ENCODE assay signal across 1 cellular context in the genomic region with DNA sequence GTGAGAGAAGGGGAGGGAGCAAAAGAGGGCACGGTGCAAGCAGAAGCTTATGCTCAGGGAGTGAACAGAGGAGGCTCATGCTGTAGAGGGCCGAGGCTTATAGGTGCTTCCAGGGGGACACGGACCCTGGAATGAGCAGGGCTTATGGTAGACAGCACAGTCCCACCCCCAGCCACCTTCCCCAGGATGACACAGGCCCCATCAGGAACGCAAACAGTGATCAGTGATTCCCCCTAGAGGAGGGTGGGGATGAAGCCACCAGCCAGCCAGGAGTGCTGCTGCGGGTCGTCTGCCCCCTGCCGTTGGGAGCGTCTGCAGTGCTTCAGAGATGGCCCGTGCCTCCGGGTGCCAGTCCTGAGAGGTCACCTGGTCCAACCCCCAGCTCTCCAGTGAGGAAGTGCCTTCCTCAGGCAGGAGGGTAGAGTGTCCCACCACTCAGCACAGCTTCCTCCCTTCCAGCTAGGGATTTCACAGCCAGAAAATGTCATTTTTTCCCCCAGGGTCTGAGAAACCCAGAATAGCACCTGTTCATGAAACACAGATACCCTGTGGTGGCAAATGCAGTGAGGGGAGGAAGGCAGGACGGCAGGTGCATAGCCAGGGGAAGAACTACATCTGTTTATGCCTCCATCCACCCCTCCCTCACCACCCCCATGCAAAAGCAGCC.
A peak's percentile ranks its signal among the peaks of the same experiment; 100 is the strongest.
TF ChIP-seq lines count a peak whose summit lies in the region.

No MANE protein-coding gene starts in this region.

TF ChIP-seq in HepG2, 621 proteins besides CTCF, POLR2A, EP300 and RAD21 (continued from another document and continues in another):
- TF ChIP-seq, protein P1, sequence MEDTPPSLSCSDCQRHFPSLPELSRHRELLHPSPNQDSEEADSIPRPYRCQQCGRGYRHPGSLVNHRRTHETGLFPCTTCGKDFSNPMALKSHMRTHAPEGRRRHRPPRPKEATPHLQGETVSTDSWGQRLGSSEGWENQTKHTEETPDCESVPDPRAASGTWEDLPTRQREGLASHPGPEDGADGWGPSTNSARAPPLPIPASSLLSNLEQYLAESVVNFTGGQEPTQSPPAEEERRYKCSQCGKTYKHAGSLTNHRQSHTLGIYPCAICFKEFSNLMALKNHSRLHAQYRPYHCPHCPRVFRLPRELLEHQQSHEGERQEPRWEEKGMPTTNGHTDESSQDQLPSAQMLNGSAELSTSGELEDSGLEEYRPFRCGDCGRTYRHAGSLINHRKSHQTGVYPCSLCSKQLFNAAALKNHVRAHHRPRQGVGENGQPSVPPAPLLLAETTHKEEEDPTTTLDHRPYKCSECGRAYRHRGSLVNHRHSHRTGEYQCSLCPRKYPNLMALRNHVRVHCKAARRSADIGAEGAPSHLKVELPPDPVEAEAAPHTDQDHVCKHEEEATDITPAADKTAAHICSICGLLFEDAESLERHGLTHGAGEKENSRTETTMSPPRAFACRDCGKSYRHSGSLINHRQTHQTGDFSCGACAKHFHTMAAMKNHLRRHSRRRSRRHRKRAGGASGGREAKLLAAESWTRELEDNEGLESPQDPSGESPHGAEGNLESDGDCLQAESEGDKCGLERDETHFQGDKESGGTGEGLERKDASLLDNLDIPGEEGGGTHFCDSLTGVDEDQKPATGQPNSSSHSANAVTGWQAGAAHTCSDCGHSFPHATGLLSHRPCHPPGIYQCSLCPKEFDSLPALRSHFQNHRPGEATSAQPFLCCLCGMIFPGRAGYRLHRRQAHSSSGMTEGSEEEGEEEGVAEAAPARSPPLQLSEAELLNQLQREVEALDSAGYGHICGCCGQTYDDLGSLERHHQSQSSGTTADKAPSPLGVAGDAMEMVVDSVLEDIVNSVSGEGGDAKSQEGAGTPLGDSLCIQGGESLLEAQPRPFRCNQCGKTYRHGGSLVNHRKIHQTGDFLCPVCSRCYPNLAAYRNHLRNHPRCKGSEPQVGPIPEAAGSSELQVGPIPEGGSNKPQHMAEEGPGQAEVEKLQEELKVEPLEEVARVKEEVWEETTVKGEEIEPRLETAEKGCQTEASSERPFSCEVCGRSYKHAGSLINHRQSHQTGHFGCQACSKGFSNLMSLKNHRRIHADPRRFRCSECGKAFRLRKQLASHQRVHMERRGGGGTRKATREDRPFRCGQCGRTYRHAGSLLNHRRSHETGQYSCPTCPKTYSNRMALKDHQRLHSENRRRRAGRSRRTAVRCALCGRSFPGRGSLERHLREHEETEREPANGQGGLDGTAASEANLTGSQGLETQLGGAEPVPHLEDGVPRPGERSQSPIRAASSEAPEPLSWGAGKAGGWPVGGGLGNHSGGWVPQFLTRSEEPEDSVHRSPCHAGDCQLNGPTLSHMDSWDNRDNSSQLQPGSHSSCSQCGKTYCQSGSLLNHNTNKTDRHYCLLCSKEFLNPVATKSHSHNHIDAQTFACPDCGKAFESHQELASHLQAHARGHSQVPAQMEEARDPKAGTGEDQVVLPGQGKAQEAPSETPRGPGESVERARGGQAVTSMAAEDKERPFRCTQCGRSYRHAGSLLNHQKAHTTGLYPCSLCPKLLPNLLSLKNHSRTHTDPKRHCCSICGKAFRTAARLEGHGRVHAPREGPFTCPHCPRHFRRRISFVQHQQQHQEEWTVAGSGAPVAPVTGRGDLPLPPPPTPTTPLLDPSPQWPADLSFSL (CRISPR knock-in tag; IDR thresholded peaks at IDR 0.05): no peak
- TF ChIP-seq RBM22 (optimal IDR thresholded peaks at IDR 0.05; ENCODE audit: low read length): no peak
- TF ChIP-seq SNAPC2 (CRISPR knock-in tag; IDR thresholded peaks at IDR 0.05): 0 out of 2 replicates have a peak, but pooled peaks have one; percentile 44
- no peak for TF ChIP-seq SATB2 (CRISPR knock-in tag; IDR thresholded peaks at IDR 0.05)
- no peak for TF ChIP-seq RARG (CRISPR knock-in tag; IDR thresholded peaks at IDR 0.05; ENCODE audit: low read depth)
- TF ChIP-seq ZNF781 (CRISPR knock-in tag; IDR thresholded peaks at IDR 0.05; ENCODE audit: borderline replicate concordance, not compliant biosample characterization): no peak
- TF ChIP-seq NR2C2 (CRISPR knock-in tag; IDR thresholded peaks at IDR 0.05; ENCODE audit: borderline replicate concordance): no peak
- TF ChIP-seq GABPB1 (CRISPR knock-in tag; IDR thresholded peaks at IDR 0.05): peak; percentile 47; the same call in 1 of the 2 replicates
- no peak for TF ChIP-seq ZNF839 (CRISPR knock-in tag; IDR thresholded peaks at IDR 0.05; ENCODE audit: borderline replicate concordance)
- TF ChIP-seq, protein P2, sequence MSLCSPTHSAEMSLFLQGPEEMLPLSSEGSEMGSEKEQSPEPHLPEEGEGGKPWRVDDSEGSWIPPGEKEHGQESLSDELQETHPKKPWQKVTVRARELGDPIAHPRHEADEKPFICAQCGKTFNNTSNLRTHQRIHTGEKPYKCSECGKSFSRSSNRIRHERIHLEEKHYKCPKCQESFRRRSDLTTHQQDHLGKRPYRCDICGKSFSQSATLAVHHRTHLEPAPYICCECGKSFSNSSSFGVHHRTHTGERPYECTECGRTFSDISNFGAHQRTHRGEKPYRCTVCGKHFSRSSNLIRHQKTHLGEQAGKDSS (CRISPR knock-in tag; IDR thresholded peaks at IDR 0.05; ENCODE audit: borderline replicate concordance, low read depth): peak; percentile 49; the same call in 1 of the 2 replicates
- no peak for TF ChIP-seq SRY (CRISPR knock-in tag; IDR thresholded peaks at IDR 0.05)
- TF ChIP-seq, protein P3, sequence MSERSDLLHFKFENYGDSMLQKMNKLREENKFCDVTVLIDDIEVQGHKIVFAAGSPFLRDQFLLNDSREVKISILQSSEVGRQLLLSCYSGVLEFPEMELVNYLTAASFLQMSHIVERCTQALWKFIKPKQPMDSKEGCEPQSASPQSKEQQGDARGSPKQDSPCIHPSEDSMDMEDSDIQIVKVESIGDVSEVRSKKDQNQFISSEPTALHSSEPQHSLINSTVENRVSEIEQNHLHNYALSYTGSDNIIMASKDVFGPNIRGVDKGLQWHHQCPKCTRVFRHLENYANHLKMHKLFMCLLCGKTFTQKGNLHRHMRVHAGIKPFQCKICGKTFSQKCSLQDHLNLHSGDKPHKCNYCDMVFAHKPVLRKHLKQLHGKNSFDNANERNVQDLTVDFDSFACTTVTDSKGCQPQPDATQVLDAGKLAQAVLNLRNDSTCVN (CRISPR knock-in tag; IDR thresholded peaks at IDR 0.05; ENCODE audit: borderline replicate concordance): peak; percentile 28; the same call in 1 of the 2 replicates
- TF ChIP-seq, protein P4, sequence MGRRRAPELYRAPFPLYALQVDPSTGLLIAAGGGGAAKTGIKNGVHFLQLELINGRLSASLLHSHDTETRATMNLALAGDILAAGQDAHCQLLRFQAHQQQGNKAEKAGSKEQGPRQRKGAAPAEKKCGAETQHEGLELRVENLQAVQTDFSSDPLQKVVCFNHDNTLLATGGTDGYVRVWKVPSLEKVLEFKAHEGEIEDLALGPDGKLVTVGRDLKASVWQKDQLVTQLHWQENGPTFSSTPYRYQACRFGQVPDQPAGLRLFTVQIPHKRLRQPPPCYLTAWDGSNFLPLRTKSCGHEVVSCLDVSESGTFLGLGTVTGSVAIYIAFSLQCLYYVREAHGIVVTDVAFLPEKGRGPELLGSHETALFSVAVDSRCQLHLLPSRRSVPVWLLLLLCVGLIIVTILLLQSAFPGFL (CRISPR knock-in tag; IDR thresholded peaks at IDR 0.05): no peak
- TF ChIP-seq, protein P5, sequence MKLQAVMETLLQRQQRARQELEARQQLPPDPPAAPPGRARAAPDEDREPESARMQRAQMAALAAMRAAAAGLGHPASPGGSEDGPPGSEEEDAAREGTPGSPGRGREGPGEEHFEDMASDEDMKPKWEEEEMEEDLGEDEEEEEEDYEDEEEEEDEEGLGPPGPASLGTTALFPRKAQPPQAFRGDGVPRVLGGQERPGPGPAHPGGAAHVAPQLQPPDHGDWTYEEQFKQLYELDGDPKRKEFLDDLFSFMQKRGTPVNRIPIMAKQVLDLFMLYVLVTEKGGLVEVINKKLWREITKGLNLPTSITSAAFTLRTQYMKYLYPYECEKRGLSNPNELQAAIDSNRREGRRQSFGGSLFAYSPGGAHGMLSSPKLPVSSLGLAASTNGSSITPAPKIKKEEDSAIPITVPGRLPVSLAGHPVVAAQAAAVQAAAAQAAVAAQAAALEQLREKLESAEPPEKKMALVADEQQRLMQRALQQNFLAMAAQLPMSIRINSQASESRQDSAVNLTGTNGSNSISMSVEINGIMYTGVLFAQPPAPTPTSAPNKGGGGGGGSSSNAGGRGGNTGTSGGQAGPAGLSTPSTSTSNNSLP (IDR thresholded peaks at IDR 0.05; ENCODE audit: low read depth, low read length): peak; percentile 23; the same call in 1 of the 2 replicates
- TF ChIP-seq ETV6 (CRISPR knock-in tag; conservative IDR thresholded peaks at IDR 0.05): no peak
- peak; percentile 66; the same call in 1 of the 2 replicates for TF ChIP-seq HOXA5 (CRISPR knock-in tag; IDR thresholded peaks at IDR 0.05)
- TF ChIP-seq ZNF589 (CRISPR knock-in tag; conservative IDR thresholded peaks at IDR 0.05): no peak
- TF ChIP-seq TAF1 (CRISPR knock-in tag; IDR thresholded peaks at IDR 0.05): no peak
- no peak for TF ChIP-seq ZNF337 (CRISPR knock-in tag; IDR thresholded peaks at IDR 0.05; ENCODE audit: borderline replicate concordance, low read depth)
- no peak for TF ChIP-seq TCF7L2 (IDR thresholded peaks at IDR 0.05; ENCODE audit: low read depth, low read length)
- TF ChIP-seq EEA1 (CRISPR knock-in tag; IDR thresholded peaks at IDR 0.05; ENCODE audit: borderline replicate concordance): no peak
- TF ChIP-seq HCFC1 (IDR thresholded peaks at IDR 0.05; ENCODE audit: low read depth, low read length): no peak
- TF ChIP-seq ZKSCAN8 (CRISPR knock-in tag; IDR thresholded peaks at IDR 0.05; ENCODE audit: borderline replicate concordance): no peak
- no peak for TF ChIP-seq ZNF253 (CRISPR knock-in tag; IDR thresholded peaks at IDR 0.05; ENCODE audit: borderline replicate concordance)
- no peak for TF ChIP-seq ZNF282 (IDR thresholded peaks at IDR 0.05; ENCODE audit: partially characterized antibody)
- TF ChIP-seq SP5 (CRISPR knock-in tag; IDR thresholded peaks at IDR 0.05; ENCODE audit: borderline replicate concordance, low read depth): no peak
- no peak for TF ChIP-seq NFRKB (IDR thresholded peaks at IDR 0.05)
- TF ChIP-seq, protein P6, sequence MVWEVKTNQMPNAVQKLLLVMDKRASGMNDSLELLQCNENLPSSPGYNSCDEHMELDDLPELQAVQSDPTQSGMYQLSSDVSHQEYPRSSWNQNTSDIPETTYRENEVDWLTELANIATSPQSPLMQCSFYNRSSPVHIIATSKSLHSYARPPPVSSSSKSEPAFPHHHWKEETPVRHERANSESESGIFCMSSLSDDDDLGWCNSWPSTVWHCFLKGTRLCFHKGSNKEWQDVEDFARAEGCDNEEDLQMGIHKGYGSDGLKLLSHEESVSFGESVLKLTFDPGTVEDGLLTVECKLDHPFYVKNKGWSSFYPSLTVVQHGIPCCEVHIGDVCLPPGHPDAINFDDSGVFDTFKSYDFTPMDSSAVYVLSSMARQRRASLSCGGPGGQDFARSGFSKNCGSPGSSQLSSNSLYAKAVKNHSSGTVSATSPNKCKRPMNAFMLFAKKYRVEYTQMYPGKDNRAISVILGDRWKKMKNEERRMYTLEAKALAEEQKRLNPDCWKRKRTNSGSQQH (CRISPR knock-in tag; IDR thresholded peaks at IDR 0.05; ENCODE audit: low read depth): no peak
- no peak for TF ChIP-seq MAFF (IDR thresholded peaks at IDR 0.05; ENCODE audit: low read depth, low read length)
- TF ChIP-seq NCOA2 (CRISPR knock-in tag; IDR thresholded peaks at IDR 0.05): no peak
- TF ChIP-seq FOXJ3 (CRISPR knock-in tag; IDR thresholded peaks at IDR 0.05; ENCODE audit: borderline replicate concordance): no peak
- TF ChIP-seq NCOR1 (IDR thresholded peaks at IDR 0.05; ENCODE audit: borderline replicate concordance, low read length): no peak
- no peak for TF ChIP-seq ZNF567 (CRISPR knock-in tag; IDR thresholded peaks at IDR 0.05; ENCODE audit: borderline replicate concordance)
- TF ChIP-seq PHB2 (IDR thresholded peaks at IDR 0.05; ENCODE audit: partially characterized antibody): no peak
- TF ChIP-seq ZNF230 (CRISPR knock-in tag; IDR thresholded peaks at IDR 0.05): no peak
- no peak for TF ChIP-seq FOXP1 (IDR thresholded peaks at IDR 0.05)
- no peak for TF ChIP-seq FOXP1 (CRISPR knock-in tag; IDR thresholded peaks at IDR 0.05)
- no peak for TF ChIP-seq AHR (CRISPR knock-in tag; IDR thresholded peaks at IDR 0.05)
- no peak for TF ChIP-seq MLLT10 (CRISPR knock-in tag; IDR thresholded peaks at IDR 0.05)
- TF ChIP-seq ZBTB7A (CRISPR knock-in tag; IDR thresholded peaks at IDR 0.05): no peak
- no peak for TF ChIP-seq CC2D1A (CRISPR knock-in tag; IDR thresholded peaks at IDR 0.05)
- no peak for TF ChIP-seq ZFP1 (CRISPR knock-in tag; IDR thresholded peaks at IDR 0.05)
- no peak for TF ChIP-seq RFX3 (CRISPR knock-in tag; IDR thresholded peaks at IDR 0.05)
- TF ChIP-seq, protein P7, sequence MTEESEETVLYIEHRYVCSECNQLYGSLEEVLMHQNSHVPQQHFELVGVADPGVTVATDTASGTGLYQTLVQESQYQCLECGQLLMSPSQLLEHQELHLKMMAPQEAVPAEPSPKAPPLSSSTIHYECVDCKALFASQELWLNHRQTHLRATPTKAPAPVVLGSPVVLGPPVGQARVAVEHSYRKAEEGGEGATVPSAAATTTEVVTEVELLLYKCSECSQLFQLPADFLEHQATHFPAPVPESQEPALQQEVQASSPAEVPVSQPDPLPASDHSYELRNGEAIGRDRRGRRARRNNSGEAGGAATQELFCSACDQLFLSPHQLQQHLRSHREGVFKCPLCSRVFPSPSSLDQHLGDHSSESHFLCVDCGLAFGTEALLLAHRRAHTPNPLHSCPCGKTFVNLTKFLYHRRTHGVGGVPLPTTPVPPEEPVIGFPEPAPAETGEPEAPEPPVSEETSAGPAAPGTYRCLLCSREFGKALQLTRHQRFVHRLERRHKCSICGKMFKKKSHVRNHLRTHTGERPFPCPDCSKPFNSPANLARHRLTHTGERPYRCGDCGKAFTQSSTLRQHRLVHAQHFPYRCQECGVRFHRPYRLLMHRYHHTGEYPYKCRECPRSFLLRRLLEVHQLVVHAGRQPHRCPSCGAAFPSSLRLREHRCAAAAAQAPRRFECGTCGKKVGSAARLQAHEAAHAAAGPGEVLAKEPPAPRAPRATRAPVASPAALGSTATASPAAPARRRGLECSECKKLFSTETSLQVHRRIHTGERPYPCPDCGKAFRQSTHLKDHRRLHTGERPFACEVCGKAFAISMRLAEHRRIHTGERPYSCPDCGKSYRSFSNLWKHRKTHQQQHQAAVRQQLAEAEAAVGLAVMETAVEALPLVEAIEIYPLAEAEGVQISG (CRISPR knock-in tag; IDR thresholded peaks at IDR 0.05): peak; percentile 65
- no peak for TF ChIP-seq NAIF1 (CRISPR knock-in tag; IDR thresholded peaks at IDR 0.05; ENCODE audit: borderline replicate concordance)
- TF ChIP-seq PLRG1 (conservative IDR thresholded peaks at IDR 0.05): no peak
- TF ChIP-seq ZNF232 (CRISPR knock-in tag; IDR thresholded peaks at IDR 0.05; ENCODE audit: borderline replicate concordance): peak; percentile 77; the same call in 1 of the 2 replicates
- no peak for TF ChIP-seq TRIM24 (CRISPR knock-in tag; IDR thresholded peaks at IDR 0.05)
- TF ChIP-seq, protein P8, sequence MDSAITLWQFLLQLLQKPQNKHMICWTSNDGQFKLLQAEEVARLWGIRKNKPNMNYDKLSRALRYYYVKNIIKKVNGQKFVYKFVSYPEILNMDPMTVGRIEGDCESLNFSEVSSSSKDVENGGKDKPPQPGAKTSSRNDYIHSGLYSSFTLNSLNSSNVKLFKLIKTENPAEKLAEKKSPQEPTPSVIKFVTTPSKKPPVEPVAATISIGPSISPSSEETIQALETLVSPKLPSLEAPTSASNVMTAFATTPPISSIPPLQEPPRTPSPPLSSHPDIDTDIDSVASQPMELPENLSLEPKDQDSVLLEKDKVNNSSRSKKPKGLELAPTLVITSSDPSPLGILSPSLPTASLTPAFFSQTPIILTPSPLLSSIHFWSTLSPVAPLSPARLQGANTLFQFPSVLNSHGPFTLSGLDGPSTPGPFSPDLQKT (CRISPR knock-in tag; IDR thresholded peaks at IDR 0.05; ENCODE audit: borderline replicate concordance): no peak
- TF ChIP-seq ZMYM2 (CRISPR knock-in tag; IDR thresholded peaks at IDR 0.05): no peak
- no peak for TF ChIP-seq CENPT (CRISPR knock-in tag; IDR thresholded peaks at IDR 0.05; ENCODE audit: low read depth)
